8 cellular contexts compared by ENCODE assay signal in genomic region chr12:121803861-121804416, GRCh38. TPM values are rescaled to one million over a fixed set of nuclear protein-coding genes. Genes with fewer than 3 reads are reported as not detected.
DNase-seq lines count a peak whose midpoint lies in the region; ATAC-seq and TF ChIP-seq lines count a peak whose summit lies in the region.

SETD1B (plus strand) TSS chr12:121804009; CDS start chr12:121804738, 729 bp downstream.

- peak within 1 kb of the TSS; percentile 97 for H3K4me3 Mint-ChIP-seq in activated T-helper 2 cell treated with anti-CD3 and anti-CD28 coated beads, Interferon-gamma antibody, Interleukin-2, Interleukin-4, amounts not matched to agents 10 μg/mL and 5 μg/mL and 100 μg/mL, durations not matched to agents 14 hours and 24 hours and 36 hours (ENCODE audit: low read depth)
- peak within 1 kb of the TSS; percentile 98 to 99 (median 98) for H3K4me3 Mint-ChIP-seq in nephron

- intact Hi-C loops in activated T-helper 2 cell treated with anti-CD3 and anti-CD28 coated beads, Interferon-gamma antibody, Interleukin-2, Interleukin-4, amounts not matched to agents 10 μg/mL and 5 μg/mL and 100 μg/mL, durations not matched to agents 14 hours and 24 hours and 36 hours (cut with micrococcal nuclease) = loop anchor here (1.0 to 10.0 kb wide), 3 partner anchors 8 to 701 kb away; partner anchors contain the start of gene ZCCHC8
- intact Hi-C loops in aorta (cut with DNase I) = no loop called here

- H3K4me3 ChIP-seq in foreskin fibroblast (ENCODE audit: low read depth in 1 of 2, low read length in 2 of 2) = peak within 1 kb of the TSS; percentile 66 to 82
- peak within 1 kb of the TSS; percentile 97 to 98 for H3K4me3 ChIP-seq in aorta (ENCODE audit: low read length in 2 of 2)

- ATAC-seq in aorta (ENCODE audit: low FRiP score) (no peak), GM18520 (IDR thresholded peaks at IDR 0.05; ENCODE audit: unreplicated experiment) (no peak)

- H3K4me1 ChIP-seq in aorta (ENCODE audit: control insufficient read depth in 1 of 2, insufficient read depth in 2 of 2, low read length in 2 of 2) = no peaks in the 10 kb centered on the region

- peaks cover 52% of the 10 kb centered on the region for H3K36me3 Mint-ChIP-seq in activated T-helper 2 cell treated with anti-CD3 and anti-CD28 coated beads, Interferon-gamma antibody, Interleukin-2, Interleukin-4, amounts not matched to agents 10 μg/mL and 5 μg/mL and 100 μg/mL, durations not matched to agents 14 hours and 24 hours and 36 hours (ENCODE audit: low read depth)
- peaks cover 19% of the 10 kb centered on the region for H3K36me3 Mint-ChIP-seq in nephron (ENCODE audit: low read depth)

- H3K27me3 Mint-ChIP-seq in activated T-helper 2 cell treated with anti-CD3 and anti-CD28 coated beads, Interferon-gamma antibody, Interleukin-2, Interleukin-4, amounts not matched to agents 10 μg/mL and 5 μg/mL and 100 μg/mL, durations not matched to agents 14 hours and 24 hours and 36 hours (ENCODE audit: low read depth) = no peaks in the 10 kb centered on the region
- H3K27me3 Mint-ChIP-seq in nephron (ENCODE audit: low read depth) = no peaks in the 10 kb centered on the region

- H3K27me3 ChIP-seq in aorta (ENCODE audit: control insufficient read depth in 1 of 2, insufficient read depth in 2 of 2, low read length in 1 of 2) = no peaks in the 10 kb centered on the region

- no peaks in the 10 kb centered on the region for H3K9me3 Mint-ChIP-seq in activated T-helper 2 cell treated with anti-CD3 and anti-CD28 coated beads, Interferon-gamma antibody, Interleukin-2, Interleukin-4, amounts not matched to agents 10 μg/mL and 5 μg/mL and 100 μg/mL, durations not matched to agents 14 hours and 24 hours and 36 hours
- no peaks in the 10 kb centered on the region for H3K9me3 Mint-ChIP-seq in nephron

- no peaks in the 10 kb centered on the region for H3K9me3 ChIP-seq in aorta (ENCODE audit: control insufficient read depth, low read length)

- H3K27ac Mint-ChIP-seq in activated T-helper 2 cell treated with anti-CD3 and anti-CD28 coated beads, Interferon-gamma antibody, Interleukin-2, Interleukin-4, amounts not matched to agents 10 μg/mL and 5 μg/mL and 100 μg/mL, durations not matched to agents 14 hours and 24 hours and 36 hours = peak within 1 kb of the TSS; percentile 99
- H3K27ac Mint-ChIP-seq in nephron = peak within 1 kb of the TSS; percentile 99 to 100 (median 100)

- peak within 1 kb of the TSS; percentile 94 to 99 for H3K27ac ChIP-seq in aorta (ENCODE audit: low read depth in 1 of 2, low read length in 2 of 2)

- DNase-seq in activated T-cell treated with anti-CD3 and anti-CD28 coated beads, Interleukin-2, amount 50 U/mL, for 1 hour = peak; percentile 65
- DNase-seq in activated T-cell treated with anti-CD3 and anti-CD28 coated beads for 4 hours (no peak), NCI-H82 (lab: John Stamatoyannopoulos, UW) (peak; percentile 75), foreskin fibroblast (peak; percentile 61 to 78), aorta (peak in 1 of 2 donors; percentile 80)
- DNase-seq in activated T-helper 2 cell treated with anti-CD3 and anti-CD28 coated beads, Interferon-gamma antibody, Interleukin-2, Interleukin-4, amounts not matched to agents 10 μg/mL and 5 μg/mL and 100 μg/mL, durations not matched to agents 14 hours and 24 hours and 36 hours (ENCODE audit: low spot score) = peak; percentile 54

- H3K4me1 Mint-ChIP-seq in activated T-helper 2 cell treated with anti-CD3 and anti-CD28 coated beads, Interferon-gamma antibody, Interleukin-2, Interleukin-4, amounts not matched to agents 10 μg/mL and 5 μg/mL and 100 μg/mL, durations not matched to agents 14 hours and 24 hours and 36 hours (ENCODE audit: low read depth) = peaks cover 20% of the 10 kb centered on the region
- H3K4me1 Mint-ChIP-seq in nephron = peaks cover 23% of the 10 kb centered on the region

- no peak for TF ChIP-seq CTCF in foreskin fibroblast (IDR thresholded peaks at IDR 0.05; ENCODE audit: low read depth, low read length)
- TF ChIP-seq CTCF in nephron (IDR thresholded peaks at IDR 0.05; ENCODE audit: unreplicated experiment in 3 of 3) = no peak

- WGBS in aorta, 2 donors = 0% methylated on average over 7 to 74 of the region's 74 CpGs

- H3K36me3 ChIP-seq in aorta (ENCODE audit: control insufficient read depth in 1 of 2, insufficient read depth in 2 of 2, low read length in 1 of 2) = peaks cover 0 to 4% of the 10 kb centered on the region in 2 donors

RNA-seq across cellular contexts. Expression of gene SETD1B, which starts in this region (rescaled TPM):
- total RNA-seq in activated T-helper 2 cell treated with anti-CD3 and anti-CD28 coated beads, Interferon-gamma antibody, Interleukin-2, Interleukin-4, amounts not matched to agents 10 μg/mL and 5 μg/mL and 100 μg/mL, durations not matched to agents 14 hours and 24 hours and 36 hours = 23.3 and 24.0 TPM in 2 replicates
- total RNA-seq in aorta = 10 to 100 TPM; 30.9 to 31.9 TPM
- 10 to 100 TPM in 1 of 2 donors, 1 to 10 TPM in 1; 4.4 to 33.4 TPM for polyA plus RNA-seq in aorta
